1 cellular context compared by ENCODE assay signal in genomic region chr2:75290600-75291140, GRCh38.
TF ChIP-seq lines count a peak whose summit lies in the region.

No MANE protein-coding gene starts in this region.

TF ChIP-seq in HepG2, 621 proteins besides CTCF, POLR2A, EP300 and RAD21 (continued from another document):
- no peak for TF ChIP-seq USF2 (IDR thresholded peaks at IDR 0.05; ENCODE audit: low read depth, low read length)
- TF ChIP-seq USF2 (CRISPR knock-in tag; IDR thresholded peaks at IDR 0.05; ENCODE audit: borderline replicate concordance) = no peak
- no peak for TF ChIP-seq KLF6 (CRISPR knock-in tag; IDR thresholded peaks at IDR 0.05)
- TF ChIP-seq ZNF263 (CRISPR knock-in tag; IDR thresholded peaks at IDR 0.05) = peak; percentile 89
- peak; percentile 79; the same call in 1 of the 2 replicates for TF ChIP-seq ZNF12 (CRISPR knock-in tag; IDR thresholded peaks at IDR 0.05)
